28 cellular contexts compared by ENCODE assay signal in the genomic region with DNA sequence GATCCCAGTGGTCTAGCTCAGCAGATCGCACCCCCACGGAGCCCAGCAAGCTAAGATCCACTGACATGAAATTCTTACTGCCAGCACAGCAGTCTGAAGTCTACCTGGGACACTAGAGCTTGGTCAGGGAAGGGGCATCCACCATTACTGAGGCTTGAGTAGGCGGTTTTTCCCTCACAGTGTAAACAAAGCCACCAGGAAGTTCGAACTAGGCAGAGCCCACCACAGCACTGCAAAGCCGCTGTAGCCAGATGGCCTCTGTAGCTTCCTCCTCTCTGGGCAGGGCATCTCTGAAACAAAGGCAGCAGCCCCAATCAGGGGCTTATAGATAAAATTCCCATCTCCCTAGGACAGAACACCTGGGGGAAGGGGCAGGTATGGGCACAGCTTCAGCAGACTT. TPM values are rescaled to one million over a fixed set of nuclear protein-coding genes. Genes with fewer than 3 reads are reported as not detected.
"Had no signal": no experiment of that assay in that cellular context is flagged by ENCODE, and none has a peak within 500 bp of the region (broad histone marks: within the 10 kb centered on the region; RNA-seq: fewer than 3 reads in every experiment).

No MANE protein-coding gene starts in this region.

- H3K36me3 Mint-ChIP-seq: activated CD4-positive, alpha-beta memory T cell treated with anti-CD3 and anti-CD28 coated beads for 36 hours; activated naive CD4-positive, alpha-beta T cell treated with anti-CD3 and anti-CD28 coated beads, Interleukin-2, amount 10 ng/mL, durations not matched to agents 7 days and 5 days; activated naive CD8-positive, alpha-beta T cell; brain had no signal

- H3K9me3 ChIP-seq: SJCRH30 had no signal

- H3K4me1 ChIP-seq: SJCRH30 had no signal

- DNase-seq: activated B cell treated with CpG ODN at 0.5 μM for 24 hours; activated CD4-positive, alpha-beta memory T cell treated with anti-CD3 and anti-CD28 coated beads for 36 hours; activated CD4-positive, alpha-beta T cell treated with anti-CD3 and anti-CD28 coated beads for 4 hours; activated CD4-positive, alpha-beta T cell treated with anti-CD3 and anti-CD28 coated beads, Interleukin-2, amount 50 U/mL, for 1 hour; activated CD4-positive, CD25-positive, alpha-beta regulatory T cell treated with anti-CD3 and anti-CD28 coated beads, Interleukin-2, amount 50 U/mL, for 72 hours; activated CD8-positive, alpha-beta memory T cell treated with anti-CD3 and anti-CD28 coated beads, Interleukin-2, amount 50 U/mL, for 4 hours; activated effector memory CD4-positive, alpha-beta T cell treated with Interleukin-2 at 50 U/mL for 16 hours; activated naive CD4-positive, alpha-beta T cell treated with anti-CD3 and anti-CD28 coated beads, Interleukin-2, amount 10 ng/mL, durations not matched to agents 7 days and 5 days; activated naive CD8-positive, alpha-beta T cell treated with anti-CD3 and anti-CD28 coated beads, Interleukin-2, amount 50 U/mL, for 24 hours; activated T-cell treated with anti-CD3 and anti-CD28 coated beads for 4 hours; activated T-cell treated with anti-CD3 and anti-CD28 coated beads, Interleukin-2, amount 50 U/mL, for 4 hours; anterior cingulate cortex; central memory CD4-positive, alpha-beta T cell; NCI-H1092 treated with DMSO at 0.1 percent for 48 hours; NCI-H1417 treated with DMSO at 0.1 percent for 48 hours; NCI-H187 treated with DMSO at 0.1 percent for 48 hours; NCI-H2081; NCI-H226; NCI-H446 treated with DMSO at 0.1 percent for 48 hours; NCI-H524; NCI-H69; SHP77; SJCRH30 had no signal

- H3K27me3 ChIP-seq: SJCRH30 had no signal

- H3K27me3 Mint-ChIP-seq: activated naive CD4-positive, alpha-beta T cell treated with anti-CD3 and anti-CD28 coated beads, Interleukin-2, amount 10 ng/mL, durations not matched to agents 7 days and 5 days had no signal

- H3K4me1 Mint-ChIP-seq: activated naive CD4-positive, alpha-beta T cell treated with anti-CD3 and anti-CD28 coated beads, Interleukin-2, amount 10 ng/mL, durations not matched to agents 7 days and 5 days; activated naive CD8-positive, alpha-beta T cell treated with anti-CD3 and anti-CD28 coated beads, Interleukin-2, amount 50 U/mL, for 24 hours; brain had no signal

- H3K27ac ChIP-seq: SJCRH30, SK-N-MC had no signal

- H3K4me3 ChIP-seq: SJCRH30, SK-N-MC had no signal

- H3K36me3 ChIP-seq: SJCRH30 had no signal

- H3K9me3 Mint-ChIP-seq: activated B cell treated with CpG ODN at 0.5 μM for 24 hours; activated CD4-positive, alpha-beta memory T cell treated with anti-CD3 and anti-CD28 coated beads for 36 hours; activated naive CD4-positive, alpha-beta T cell treated with anti-CD3 and anti-CD28 coated beads, Interleukin-2, amount 10 ng/mL, durations not matched to agents 7 days and 5 days; activated naive CD8-positive, alpha-beta T cell treated with anti-CD3 and anti-CD28 coated beads, Interleukin-2, amount 50 U/mL, for 24 hours; activated T-cell treated with anti-CD3 and anti-CD28 coated beads, Interleukin-2, amount 50 U/mL, for 4 hours; activated T-helper 1 cell treated with anti-CD3 and anti-CD28 coated beads, Interleukin-12 subunit alpha, Interleukin-12 subunit beta, Interleukin-2, Interleukin-4 antibody, amounts not matched to agents 30 ng/mL and 10 ng/mL and 1 ng/mL, durations not matched to agents 14 hours and 24 hours and 36 hours had no signal

- H3K27ac Mint-ChIP-seq: activated B cell treated with CpG ODN at 0.5 μM for 24 hours; activated CD4-positive, alpha-beta memory T cell treated with anti-CD3 and anti-CD28 coated beads for 36 hours; activated naive CD4-positive, alpha-beta T cell treated with anti-CD3 and anti-CD28 coated beads, Interleukin-2, amount 10 ng/mL, durations not matched to agents 7 days and 5 days; activated naive CD8-positive, alpha-beta T cell; activated naive CD8-positive, alpha-beta T cell treated with anti-CD3 and anti-CD28 coated beads, Interleukin-2, amount 50 U/mL, for 24 hours; activated T-helper 1 cell treated with anti-CD3 and anti-CD28 coated beads, Interleukin-12 subunit alpha, Interleukin-12 subunit beta, Interleukin-2, Interleukin-4 antibody, amounts not matched to agents 30 ng/mL and 10 ng/mL and 1 ng/mL, durations not matched to agents 14 hours and 24 hours and 36 hours; brain had no signal

- ATAC-seq: activated naive CD8-positive, alpha-beta T cell treated with anti-CD3 and anti-CD28 coated beads, Interleukin-2, amount 50 U/mL, for 24 hours; activated T-cell treated with anti-CD3 and anti-CD28 coated beads, Interleukin-2, amount 50 U/mL, for 4 hours; Panc1 had no signal

- H3K4me3 Mint-ChIP-seq: activated B cell treated with CpG ODN at 0.5 μM for 24 hours; activated CD4-positive, alpha-beta memory T cell treated with anti-CD3 and anti-CD28 coated beads for 36 hours; activated naive CD4-positive, alpha-beta T cell treated with anti-CD3 and anti-CD28 coated beads, Interleukin-2, amount 10 ng/mL, durations not matched to agents 7 days and 5 days; activated naive CD8-positive, alpha-beta T cell; activated naive CD8-positive, alpha-beta T cell treated with anti-CD3 and anti-CD28 coated beads, Interleukin-2, amount 50 U/mL, for 24 hours; activated T-cell treated with anti-CD3 and anti-CD28 coated beads, Interleukin-2, amount 50 U/mL, for 4 hours; activated T-helper 1 cell treated with anti-CD3 and anti-CD28 coated beads, Interleukin-12 subunit alpha, Interleukin-12 subunit beta, Interleukin-2, Interleukin-4 antibody, amounts not matched to agents 30 ng/mL and 10 ng/mL and 1 ng/mL, durations not matched to agents 14 hours and 24 hours and 36 hours; brain had no signal

RNA-seq across cellular contexts. Expression of a gene that starts 18.8 kb away (rescaled TPM):
- total RNA-seq: activated T-helper 1 cell treated with anti-CD3 and anti-CD28 coated beads, Interleukin-12 subunit alpha, Interleukin-12 subunit beta, Interleukin-2, Interleukin-4 antibody, amounts not matched to agents 30 ng/mL and 10 ng/mL and 1 ng/mL, durations not matched to agents 14 hours and 24 hours and 36 hours had no signal
